In genomic region chr5:181260720-181261319, GRCh38 we compare ENCODE assay signal across 8 cellular contexts. TPM values are rescaled to one million over a fixed set of nuclear protein-coding genes. Genes with fewer than 3 reads are reported as not detected.
A peak's percentile ranks its signal among the peaks of the same experiment; 100 is the strongest.
DNase-seq lines count a peak whose midpoint lies in the region; ATAC-seq and TF ChIP-seq lines count a peak whose summit lies in the region.

TSS of gene TRIM52 (minus strand) at chr5:181261143. CDS start at chr5:181260813, 330 bp downstream.

- H3K27ac ChIP-seq in muscle layer of colon (ENCODE audit: low read depth, low read length), result peak within 1 kb of the TSS; percentile 99

- ATAC-seq in GM21360 (IDR thresholded peaks at IDR 0.05; ENCODE audit: unreplicated experiment), result peak; percentile 77

- H3K27me3 ChIP-seq in BE2C (no peaks in the 10 kb centered on the region), muscle layer of colon (ENCODE audit: control insufficient read depth in 1 of 2, insufficient read depth in 2 of 2, low read length in 2 of 2) (no peaks in the 10 kb centered on the region)

- H3K9ac ChIP-seq in muscle layer of colon (ENCODE audit: low read length), result peak within 1 kb of the TSS; percentile 96

- peaks cover 3% of the 10 kb centered on the region for H3K4me1 ChIP-seq in BE2C
- peaks cover 32% of the 10 kb centered on the region for H3K4me1 ChIP-seq in muscle layer of colon (ENCODE audit: insufficient read depth, low read length)

- TF ChIP-seq CTCF in BE2C (IDR thresholded peaks at IDR 0.05; ENCODE audit: low read depth, low read length) (no peak), epithelial cell of esophagus (IDR thresholded peaks at IDR 0.05; ENCODE audit: insufficient read depth, low read depth, low read length, missing control alignments) (no peak)

- H3K36me3 ChIP-seq in BE2C, result peaks cover 24% of the 10 kb centered on the region
- H3K36me3 ChIP-seq in muscle layer of colon (ENCODE audit: insufficient read depth, low read length), result peaks cover 10% of the 10 kb centered on the region

- H3K9me3 ChIP-seq in BE2C (no peaks in the 10 kb centered on the region), muscle layer of colon (ENCODE audit: low read length) (no peaks in the 10 kb centered on the region)

- H3K4me3 ChIP-seq in BE2C (ENCODE audit: low read depth, low read length) (peak within 1 kb of the TSS; percentile 99), epithelial cell of esophagus (ENCODE audit: low read length) (peak within 1 kb of the TSS; percentile 96), muscle layer of colon (ENCODE audit: low read depth in 1 of 2, low read length in 2 of 2) (peak within 1 kb of the TSS; percentile 98 to 99)

- peak; percentile 95 for DNase-seq in BE2C
- peak; percentile 88 for DNase-seq in HT1080 (ENCODE audit: low read depth)
- DNase-seq in activated CD8-positive, alpha-beta memory T cell treated with anti-CD3 and anti-CD28 coated beads for 24 hours, result peak; percentile 96
- DNase-seq in epithelial cell of esophagus (ENCODE audit: low read depth), result peak; percentile 84
- DNase-seq in stimulated activated CD8-positive, alpha-beta memory T cell treated with anti-CD3 and anti-CD28 coated beads, Interleukin-7, amount 100 ng/mL, for 4 hours (ENCODE audit: low read depth in 2 of 2), result peak; percentile 82 to 87
- DNase-seq in DMS153 (lab: John Stamatoyannopoulos, UW), result no peak

RNA-seq across cellular contexts. Expression of gene TRIM52, which starts in this region (rescaled TPM):
- polyA plus RNA-seq in BE2C (2012; ENCODE audit: insufficient read depth, insufficient read length, low read depth), result 33.8 TPM
- 3.5 and 7.7 TPM in 2 replicates for total RNA-seq in HT1080 (2014; rRNA removed; shearing (Covaris generic))
- polyA plus RNA-seq in HT1080 (2015; cell fraction: cytosol; rRNA removed), result 6.8 and 7.8 TPM in 2 replicates
- 26.8 and 38.9 TPM in 2 replicates for polyA plus RNA-seq in HT1080 (2015; cell fraction: nucleus; rRNA removed)
